Comparison of ENCODE assay signal across 8 cellular contexts in genomic region chr11:62830904-62831519, GRCh38. TPM values are rescaled to one million over a fixed set of nuclear protein-coding genes. Genes with fewer than 3 reads are reported as not detected.
DNase-seq lines count a peak whose midpoint lies in the region; TF ChIP-seq lines count a peak whose summit lies in the region.

No MANE protein-coding gene starts in this region.

- H3F3A ChIP-seq in neural progenitor cell (ENCODE audit: low read depth): peaks cover 25% of the 10 kb centered on the region

- H3K27me3 ChIP-seq in OCI-LY3 (ENCODE audit: low read depth, low read length): no peaks in the 10 kb centered on the region
- H3K27me3 ChIP-seq in endocrine pancreas (ENCODE audit: control insufficient read depth, insufficient read depth, low read length): no peaks in the 10 kb centered on the region
- no peaks in the 10 kb centered on the region for H3K27me3 ChIP-seq in neural progenitor cell

- H3K27ac ChIP-seq in OCI-LY3 (ENCODE audit: low read length): peak overlapping the region; percentile 82
- H3K27ac ChIP-seq in neural progenitor cell: peak overlapping the region; percentile 78

- peak overlapping the region; percentile 99 for H3K27ac Mint-ChIP-seq in neural progenitor cell

- H3K9ac ChIP-seq in OCI-LY3 (ENCODE audit: low read length): peak overlapping the region; percentile 82
- H3K9ac ChIP-seq in endocrine pancreas (ENCODE audit: control insufficient read depth, insufficient read depth, low read length): peak overlapping the region; percentile 67
- H3K9ac ChIP-seq in neural progenitor cell: peak overlapping the region; percentile 75

- H3K4me2 ChIP-seq in OCI-LY3 (ENCODE audit: low read length) (peak overlapping the region; percentile 99), neural progenitor cell (peak overlapping the region; percentile 89)

- H3K36me3 ChIP-seq in OCI-LY3 (replicated peaks; ENCODE audit: low read depth, low read length) (peaks cover 30% of the 10 kb centered on the region), endocrine pancreas (ENCODE audit: control insufficient read depth, insufficient read depth, low read length) (peaks cover 3% of the 10 kb centered on the region), neural progenitor cell (no peaks in the 10 kb centered on the region)

- TF ChIP-seq CTCF in OCI-LY3 (IDR thresholded peaks at IDR 0.05; ENCODE audit: low read depth, low read length) (no peak), neural progenitor cell (IDR thresholded peaks at IDR 0.05) (no peak)

- H4K20me1 ChIP-seq in OCI-LY3 (ENCODE audit: insufficient read depth, low read length) (no peaks in the 10 kb centered on the region), neural progenitor cell (ENCODE audit: low read depth) (peaks cover 16% of the 10 kb centered on the region)

- H3K4me1 ChIP-seq in OCI-LY3 (ENCODE audit: low read length) (peaks cover 14% of the 10 kb centered on the region), endocrine pancreas (ENCODE audit: control insufficient read depth, insufficient read depth, low read length) (peaks cover 7% of the 10 kb centered on the region), neural progenitor cell (peaks cover 12% of the 10 kb centered on the region)

- H3K27me3 Mint-ChIP-seq in neural progenitor cell (ENCODE audit: insufficient read depth, low read depth): peaks cover 11% of the 10 kb centered on the region

- peak; percentile 8 for DNase-seq in activated CD4-positive, alpha-beta T cell treated with anti-CD3 and anti-CD28 coated beads, Interleukin-2, amount 50 U/mL, for 1 hour
- DNase-seq in activated CD4-positive, alpha-beta T cell treated with anti-CD3 and anti-CD28 coated beads, Interleukin-2, amount 50 U/mL, for 4 hours: no peak
- DNase-seq in neural progenitor cell (ENCODE audit: low spot score): peak; percentile 81
- DNase-seq in NK-92 (lab: John Stamatoyannopoulos, UW; ENCODE audit: unreplicated experiment): no peak
- no peak for DNase-seq in NCI-H1694 (lab: John Stamatoyannopoulos, UW)
- DNase-seq in cerebellum (ENCODE audit: low spot score): no peak

- peaks cover 15% of the 10 kb centered on the region for H3K36me3 Mint-ChIP-seq in neural progenitor cell

- H3K4me1 Mint-ChIP-seq in neural progenitor cell: peaks cover 16% of the 10 kb centered on the region

- H3K4me3 Mint-ChIP-seq in neural progenitor cell: peak overlapping the region; percentile 97

- H3K9me3 Mint-ChIP-seq in neural progenitor cell: no peaks in the 10 kb centered on the region

- H3K79me2 ChIP-seq in OCI-LY3 (ENCODE audit: low read length): peaks cover 49% of the 10 kb centered on the region
- peaks cover 35% of the 10 kb centered on the region for H3K79me2 ChIP-seq in neural progenitor cell (ENCODE audit: low read depth)

- H3K4me3 ChIP-seq in OCI-LY3 (ENCODE audit: low read length): peak overlapping the region; percentile 88
- H3K4me3 ChIP-seq in endocrine pancreas (ENCODE audit: control insufficient read depth, insufficient read depth, low read length): peak overlapping the region; percentile 84
- H3K4me3 ChIP-seq in neural progenitor cell: peak overlapping the region; percentile 91

- H2AFZ ChIP-seq in OCI-LY3 (ENCODE audit: low read depth, low read length): peak overlapping the region; percentile 22; the same call in 1 of the 2 replicates
- H2AFZ ChIP-seq in neural progenitor cell (replicated peaks): peak overlapping the region; percentile 63

- H3K9me3 ChIP-seq in OCI-LY3 (ENCODE audit: insufficient read depth, low read length) (no peaks in the 10 kb centered on the region), endocrine pancreas (ENCODE audit: control insufficient read depth, low read length) (no peaks in the 10 kb centered on the region), neural progenitor cell (ENCODE audit: low read depth) (no peaks in the 10 kb centered on the region)

RNA-seq across cellular contexts. Expression of gene STX5, which starts 0.8 kb away (rescaled TPM):
- 30.2 and 32.9 TPM in 2 replicates for total RNA-seq in neural progenitor cell (ENCODE audit: low replicate concordance)
- 24.3 TPM for total RNA-seq in cerebellum

RNA-seq across cellular contexts. Expression of gene TEX54, which starts 1.6 kb away (rescaled TPM):
- total RNA-seq in neural progenitor cell (ENCODE audit: low replicate concordance) (not detected in 2 replicates), cerebellum (not detected)

RNA-seq across cellular contexts. Expression of gene WDR74, which starts 8.4 kb away (rescaled TPM):
- 40.0 and 47.4 TPM in 2 replicates for total RNA-seq in neural progenitor cell (ENCODE audit: low replicate concordance)
- total RNA-seq in cerebellum: 31.2 TPM

RNA-seq across cellular contexts. Expression of gene NXF1, which starts 25.8 kb away (rescaled TPM):
- total RNA-seq in neural progenitor cell (ENCODE audit: low replicate concordance) (23.6 and 36.5 TPM in 2 replicates), cerebellum (22.5 TPM)

RNA-seq across cellular contexts. Expression of gene TMEM223, which starts 39.2 kb away (rescaled TPM):
- total RNA-seq in neural progenitor cell (ENCODE audit: low replicate concordance) (9.9 and 38.9 TPM in 2 replicates), cerebellum (13.8 TPM)

Comparison
In these comparisons a context has a peak if more than half of its experiments do, and no peak if none do; other contexts are left out.
1. DNase-seq: peak in activated CD4-positive, alpha-beta T cell treated with anti-CD3 and anti-CD28 coated beads, Interleukin-2, amount 50 U/mL, for 1 hour (single experiment) and neural progenitor cell (single experiment); none in activated CD4-positive, alpha-beta T cell treated with anti-CD3 and anti-CD28 coated beads, Interleukin-2, amount 50 U/mL, for 4 hours (0 of 2), NK-92 (single experiment), NCI-H1694 (single experiment) and cerebellum (single experiment).
2. Peak in every context shown above with its lines, with median percentiles within 50 percentile points of each other: H3K4me3 ChIP-seq and H3K9ac ChIP-seq.